In genomic region chr10:16116404-16117304, GRCh38 we compare ENCODE assay signal across 8 cellular contexts.
DNase-seq lines count a peak whose midpoint lies in the region; ATAC-seq, FAIRE-seq and TF ChIP-seq lines count a peak whose summit lies in the region.

No MANE protein-coding gene starts in this region.

- TF ChIP-seq EP300 in esophagus muscularis mucosa (IDR thresholded peaks at IDR 0.05), result no peak

- no peak overlapping the region for H3K4me3 ChIP-seq in SJCRH30
- H3K4me3 ChIP-seq in CD8-positive, alpha-beta T cell (ENCODE audit: low read depth, low read length), result no peak overlapping the region
- no peak overlapping the region for H3K4me3 ChIP-seq in esophagus muscularis mucosa

- intact Hi-C loops in CD8-positive, alpha-beta T cell (cut with DNase I, micrococcal nuclease), result no loop called here
- intact Hi-C loops in esophagus muscularis mucosa (cut with DNase I), result no loop called here

- no peaks in the 10 kb centered on the region for H3K4me1 Mint-ChIP-seq in CD8-positive, alpha-beta T cell (ENCODE audit: low read depth)

- no peaks in the 10 kb centered on the region for H3K4me1 ChIP-seq in SJCRH30
- no peaks in the 10 kb centered on the region for H3K4me1 ChIP-seq in CD8-positive, alpha-beta T cell (ENCODE audit: insufficient read depth, low read length)
- H3K4me1 ChIP-seq in esophagus muscularis mucosa, result no peaks in the 10 kb centered on the region

- no peak overlapping the region for H3K27ac Mint-ChIP-seq in CD8-positive, alpha-beta T cell

- no peaks in the 10 kb centered on the region for H3K9me3 ChIP-seq in SJCRH30 (replicated peaks)
- no peaks in the 10 kb centered on the region for H3K9me3 ChIP-seq in CD8-positive, alpha-beta T cell (ENCODE audit: low read length)
- no peaks in the 10 kb centered on the region for H3K9me3 ChIP-seq in esophagus muscularis mucosa

- no peak for TF ChIP-seq CTCF in CD8-positive, alpha-beta T cell (IDR thresholded peaks at IDR 0.05)
- peak in 1 of 3 experiments; percentile 14 for TF ChIP-seq CTCF in esophagus muscularis mucosa (IDR thresholded peaks at IDR 0.05)

- FAIRE-seq in islet of Langerhans (lab: Jason Lieb, UNC), result peak; percentile 9

- CTCF ChIA-PET in CD8-positive, alpha-beta T cell (lab: Charles Lee), result no interaction called here

- H3K27ac ChIP-seq in SJCRH30 (no peak overlapping the region), esophagus muscularis mucosa (replicated peaks in 1 of 4) (no peak overlapping the region)
- H3K27ac ChIP-seq in CD8-positive, alpha-beta T cell (ENCODE audit: low read depth, low read length), result no peak overlapping the region

- ATAC-seq in HG02870 (IDR thresholded peaks at IDR 0.05; ENCODE audit: unreplicated experiment), result peak; percentile 53
- no peak for ATAC-seq in CD8-positive, alpha-beta T cell

- H3K4me3 Mint-ChIP-seq in CD8-positive, alpha-beta T cell, result no peak overlapping the region

- no peaks in the 10 kb centered on the region for H3K27me3 ChIP-seq in SJCRH30
- H3K27me3 ChIP-seq in CD8-positive, alpha-beta T cell (ENCODE audit: insufficient read depth, low read length), result no peaks in the 10 kb centered on the region
- H3K27me3 ChIP-seq in esophagus muscularis mucosa, result no peaks in the 10 kb centered on the region

- H3K36me3 ChIP-seq in SJCRH30 (no peaks in the 10 kb centered on the region), esophagus muscularis mucosa (no peaks in the 10 kb centered on the region)
- no peaks in the 10 kb centered on the region for H3K36me3 ChIP-seq in CD8-positive, alpha-beta T cell (ENCODE audit: insufficient read depth, low read length)

- no peaks in the 10 kb centered on the region for H3K36me3 Mint-ChIP-seq in CD8-positive, alpha-beta T cell

- WGBS in esophagus muscularis mucosa, result 65% methylated on average over 10 of the region's 11 CpGs

- H3K9me3 Mint-ChIP-seq in CD8-positive, alpha-beta T cell, result no peaks in the 10 kb centered on the region

- DNase-seq in NOMO-1 treated with DMSO at 0.1 percent for 48 hours (lab: John Stamatoyannopoulos, UW; ENCODE audit: unreplicated experiment) (peak; percentile 23), NOMO-1 treated with dmso at 0.1 percent for 144 hours (lab: John Stamatoyannopoulos, UW; ENCODE audit: unreplicated experiment) (no peak), SJCRH30 (peak; percentile 3 to 30), NCI-H128 (lab: John Stamatoyannopoulos, UW; ENCODE audit: unreplicated experiment) (no peak), esophagus muscularis mucosa (ENCODE audit: extremely low spot score) (no peak)
- no peak for DNase-seq in CD8-positive, alpha-beta T cell

- POLR2A ChIA-PET in CD8-positive, alpha-beta T cell (lab: Charles Lee), result no interaction called here

- TF ChIP-seq POLR2A in esophagus muscularis mucosa (IDR thresholded peaks at IDR 0.05; ENCODE audit: low read depth), result no peak

- no peaks in the 10 kb centered on the region for H3K27me3 Mint-ChIP-seq in CD8-positive, alpha-beta T cell (ENCODE audit: low read depth)

Comparison
In these comparisons a context has a peak if more than half of its experiments do, and no peak if none do; other contexts are left out.
1. DNase-seq: peak in NOMO-1 treated with DMSO at 0.1 percent for 48 hours (single experiment) and SJCRH30 (2 of 2); none in NOMO-1 treated with dmso at 0.1 percent for 144 hours (single experiment), NCI-H128 (single experiment), CD8-positive, alpha-beta T cell (0 of 7) and esophagus muscularis mucosa (single experiment).